In the genomic region with DNA sequence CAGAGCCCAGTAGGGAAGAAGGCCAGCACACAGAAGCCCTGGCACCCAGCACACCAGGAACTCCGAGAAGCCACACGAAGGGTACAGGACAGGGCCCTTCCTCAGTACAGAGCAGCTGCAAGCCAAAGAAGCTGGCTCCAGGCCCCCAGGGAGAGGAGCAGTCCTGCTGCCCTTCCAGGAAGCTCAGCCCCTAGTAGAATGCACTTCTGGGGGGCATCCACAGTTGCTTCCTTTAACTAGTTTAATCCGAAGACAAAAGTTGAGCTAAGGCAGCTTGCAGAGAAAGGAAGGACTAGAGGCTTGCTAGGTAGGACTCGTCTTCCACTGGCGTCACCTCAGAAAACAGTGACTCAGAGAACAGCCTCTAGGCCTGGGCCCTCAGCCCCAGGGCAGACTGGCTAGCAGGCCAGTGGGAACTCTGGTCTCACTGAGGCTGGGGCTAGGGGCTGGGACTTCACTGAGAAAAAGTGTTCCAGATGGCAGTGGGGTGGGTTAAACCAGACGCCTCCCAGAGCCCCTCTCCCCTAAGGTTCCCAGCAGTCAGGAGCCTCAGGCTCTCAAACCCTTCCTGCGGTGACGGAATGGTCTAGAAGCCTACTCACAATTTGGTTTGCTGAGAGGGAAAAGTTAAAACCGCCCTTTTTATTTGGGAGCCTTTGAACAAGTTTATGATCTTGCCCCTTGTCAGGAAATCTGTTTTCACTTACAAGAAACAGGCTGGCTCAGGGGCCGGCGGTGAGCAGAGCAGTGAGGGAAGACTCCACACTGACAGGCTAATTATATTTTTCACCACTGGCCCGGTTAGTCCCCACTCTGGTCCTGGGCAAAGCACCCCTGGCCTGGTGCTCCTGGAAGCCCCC, we compare ENCODE assay signal across 11 cellular contexts. TPM values are rescaled to one million over a fixed set of nuclear protein-coding genes. Genes with fewer than 3 reads are reported as not detected.
DNase-seq lines count a peak whose midpoint lies in the region; ATAC-seq and TF ChIP-seq lines count a peak whose summit lies in the region.
"Had no signal": no experiment of that assay in that cellular context is flagged by ENCODE, and none has a peak within 500 bp of the region (broad histone marks: within the 10 kb centered on the region; RNA-seq: fewer than 3 reads in every experiment).

No MANE protein-coding gene starts in this region.

- H3K27me3 ChIP-seq in MM.1S (replicated peaks; ENCODE audit: insufficient read depth, low read length) (peaks cover 95% of the 10 kb centered on the region), osteoblast (ENCODE audit: insufficient read depth, low read length) (no peaks in the 10 kb centered on the region)
- H3K27me3 ChIP-seq: adrenal gland, upper lobe of right lung had no signal

- no peaks in the 10 kb centered on the region for H3K9me2 ChIP-seq in MM.1S (replicated peaks; ENCODE audit: insufficient read depth, low read length)

- H3K36me3 ChIP-seq in MM.1S (replicated peaks; ENCODE audit: insufficient read depth, low read length) (no peaks in the 10 kb centered on the region), osteoblast (ENCODE audit: insufficient read depth, low read length) (no peaks in the 10 kb centered on the region)
- H3K36me3 ChIP-seq: adrenal gland, upper lobe of right lung had no signal

- H2AFZ ChIP-seq in MM.1S (ENCODE audit: low read length) (peak overlapping the region; percentile 45; the same call in 1 of the 2 replicates), osteoblast (ENCODE audit: low read length) (peak overlapping the region; percentile 60)

- H3F3A ChIP-seq in MM.1S (ENCODE audit: insufficient read depth, low read length): no peaks in the 10 kb centered on the region

- no peak overlapping the region for H3K27ac ChIP-seq in MM.1S (ENCODE audit: low read length)
- no peak overlapping the region for H3K27ac ChIP-seq in osteoblast (ENCODE audit: low read depth, low read length)
- H3K27ac ChIP-seq: upper lobe of right lung had no signal

- H3K4me1 ChIP-seq in MM.1S (ENCODE audit: low read length) (no peaks in the 10 kb centered on the region), osteoblast (ENCODE audit: insufficient read depth, low read length) (peaks cover 9% of the 10 kb centered on the region)
- H3K4me1 ChIP-seq: upper lobe of right lung had no signal

- H4K20me1 ChIP-seq in MM.1S (ENCODE audit: insufficient read depth, low read length) (no peaks in the 10 kb centered on the region), osteoblast (ENCODE audit: insufficient read depth, low read length) (no peaks in the 10 kb centered on the region)

- no peak overlapping the region for H3K9ac ChIP-seq in MM.1S (ENCODE audit: low read length)

- ATAC-seq in HG02852 (IDR thresholded peaks at IDR 0.05; ENCODE audit: unreplicated experiment) (no peak), HG03097 (IDR thresholded peaks at IDR 0.05; ENCODE audit: low FRiP score, unreplicated experiment) (no peak)

- DNase-seq in AG10803 (ENCODE audit: low read depth) (peak; percentile 59), MM.1S (no peak), epithelial cell of esophagus (ENCODE audit: low read depth) (peak; percentile 52), osteoblast (ENCODE audit: insufficient read length, low spot score, missing footprints) (no peak), MV-4-11 (lab: John Stamatoyannopoulos, UW) (no peak)
- no peak for DNase-seq in stimulated activated CD4-positive, alpha-beta T cell treated with anti-CD3 and anti-CD28 coated beads, Interleukin-4, amount 100 ng/mL, for 24 hours
- DNase-seq: activated CD8-positive, alpha-beta memory T cell treated with anti-CD3 and anti-CD28 coated beads, Interleukin-2, amount 50 U/mL, for 4 hours; upper lobe of right lung had no signal

- H3K4me3 ChIP-seq in AG10803 (ENCODE audit: low read length) (no peak overlapping the region), MM.1S (ENCODE audit: low read length) (no peak overlapping the region), epithelial cell of esophagus (ENCODE audit: low read length) (no peak overlapping the region), osteoblast (ENCODE audit: insufficient read depth, low read length) (peak overlapping the region; percentile 59)
- H3K4me3 ChIP-seq: adrenal gland, upper lobe of right lung had no signal

- TF ChIP-seq CTCF in AG10803 (conservative IDR thresholded peaks at IDR 0.05; ENCODE audit: low read length) (no peak), MM.1S (IDR thresholded peaks at IDR 0.05; ENCODE audit: low read length) (no peak), epithelial cell of esophagus (IDR thresholded peaks at IDR 0.05; ENCODE audit: insufficient read depth, low read depth, low read length, missing control alignments) (no peak), osteoblast (IDR thresholded peaks at IDR 0.05; ENCODE audit: extremely low read depth, low read depth, low read length) (no peak)

- no peaks in the 10 kb centered on the region for H3K79me2 ChIP-seq in MM.1S (ENCODE audit: low read length)
- no peaks in the 10 kb centered on the region for H3K79me2 ChIP-seq in osteoblast (ENCODE audit: insufficient read depth, low read length)

- H3K4me2 ChIP-seq in MM.1S (ENCODE audit: low read depth, low read length) (no peak overlapping the region), osteoblast (ENCODE audit: insufficient read depth, low read length) (peak overlapping the region; percentile 63)

- H3K9me3 ChIP-seq in MM.1S (replicated peaks; ENCODE audit: insufficient read depth, low read length) (no peaks in the 10 kb centered on the region), osteoblast (ENCODE audit: low read depth, low read length) (no peaks in the 10 kb centered on the region)
- H3K9me3 ChIP-seq: adrenal gland, upper lobe of right lung had no signal

RNA-seq across cellular contexts. Expression of a gene that starts 41.4 kb away (rescaled TPM):
- total RNA-seq in osteoblast: 10,373 and 13,273 TPM in 2 replicates

RNA-seq across cellular contexts. Expression of a gene that starts 57.0 kb away (rescaled TPM):
- total RNA-seq in osteoblast: 2.9 and 5.1 TPM in 2 replicates

Comparison
In these comparisons a context has a peak if more than half of its experiments do, and no peak if none do; other contexts are left out.
1. DNase-seq: peak in AG10803 (single experiment) and epithelial cell of esophagus (single experiment); none in MM.1S (single experiment), osteoblast (single experiment), MV-4-11 (single experiment) and stimulated activated CD4-positive, alpha-beta T cell treated with anti-CD3 and anti-CD28 coated beads, Interleukin-4, amount 100 ng/mL, for 24 hours (single experiment).